Comparison of ENCODE assay signal across 8 cellular contexts in genomic region chr1:233328661-233329498, GRCh38. TPM values are rescaled to one million over a fixed set of nuclear protein-coding genes. Genes with fewer than 3 reads are reported as not detected.
DNase-seq lines count a peak whose midpoint lies in the region; ATAC-seq, FAIRE-seq and TF ChIP-seq lines count a peak whose summit lies in the region.

No MANE protein-coding gene starts in this region.

- peaks cover 23% of the 10 kb centered on the region for H3K4me1 ChIP-seq in mononuclear cell (ENCODE audit: insufficient read depth, low read length)

- H3K36me3 ChIP-seq in bronchial epithelial cell (ENCODE audit: control insufficient read depth, insufficient read depth, low read length): no peaks in the 10 kb centered on the region

- H3K4me3 ChIP-seq in GM08714 (ENCODE audit: low read length) (peak overlapping the region; percentile 81), bronchial epithelial cell (ENCODE audit: low read depth, low read length) (peak overlapping the region; percentile 76), mononuclear cell (ENCODE audit: low read length) (peak overlapping the region; percentile 51)

- H3K27me3 ChIP-seq in bronchial epithelial cell (ENCODE audit: control insufficient read depth, insufficient read depth, low read length) (no peaks in the 10 kb centered on the region), mononuclear cell (ENCODE audit: insufficient read depth, low read length) (peaks cover 18% of the 10 kb centered on the region)

- TF ChIP-seq CTCF in bronchial epithelial cell (IDR thresholded peaks at IDR 0.05; ENCODE audit: insufficient read depth, low read length, severe bottlenecking): no peak

- H3K9me3 ChIP-seq in mononuclear cell (ENCODE audit: low read depth, low read length): no peaks in the 10 kb centered on the region

- no peak for ATAC-seq in HG03354 (IDR thresholded peaks at IDR 0.05; ENCODE audit: poor library complexity, severe bottlenecking, unreplicated experiment)

- FAIRE-seq in bronchial epithelial cell (lab: Jason Lieb, UNC): no peak

- DNase-seq in NCI-H146 (lab: John Stamatoyannopoulos, UW) (peak; percentile 64), bronchial epithelial cell (ENCODE audit: low read depth) (peak; percentile 14), midbrain (lab: John Stamatoyannopoulos, UW) (no peak), medulla oblongata (ENCODE audit: extremely low spot score) (no peak)
- no peak for DNase-seq in stimulated activated CD4-positive, alpha-beta T cell treated with anti-CD3 and anti-CD28 coated beads, Interleukin-4, amount 100 ng/mL, for 1 hour

RNA-seq across cellular contexts. Expression of gene MAP3K21, which starts 1.4 kb away (rescaled TPM):
- total RNA-seq in bronchial epithelial cell (6.6 and 6.9 TPM in 2 replicates), mononuclear cell (2.4 TPM)

RNA-seq across cellular contexts. Expression of gene PCNX2, which starts 33.4 kb away (rescaled TPM):
- total RNA-seq in bronchial epithelial cell (30.3 and 41.6 TPM in 2 replicates), mononuclear cell (38.4 TPM)

Comparison
In these comparisons a context has a peak if more than half of its experiments do, and no peak if none do; other contexts are left out.
1. DNase-seq: peak in NCI-H146 (single experiment) and bronchial epithelial cell (single experiment); none in midbrain (single experiment), medulla oblongata (single experiment) and stimulated activated CD4-positive, alpha-beta T cell treated with anti-CD3 and anti-CD28 coated beads, Interleukin-4, amount 100 ng/mL, for 1 hour (single experiment).
2. Peak in every context shown above with its lines, with median percentiles within 50 percentile points of each other: H3K4me3 ChIP-seq.